In the genomic region with DNA sequence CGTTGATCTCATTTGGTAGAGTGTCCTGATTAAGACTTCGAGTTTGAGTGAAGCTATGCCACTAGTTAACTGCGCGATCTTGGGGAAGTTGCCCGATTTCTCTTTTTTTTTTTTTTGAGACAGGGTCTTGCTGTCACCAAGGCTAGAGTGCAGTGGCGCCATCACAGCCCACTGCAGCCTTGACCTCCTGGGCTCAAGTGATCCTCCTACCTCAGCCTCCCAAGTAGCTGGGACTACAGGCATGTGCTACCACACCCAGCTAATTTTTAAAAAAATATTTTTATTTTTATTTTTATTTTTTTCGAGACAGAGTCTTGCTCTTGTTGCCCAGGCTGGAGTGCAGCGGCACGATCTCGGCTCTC, we compare ENCODE assay signal across 8 cellular contexts. TPM values are rescaled to one million over a fixed set of nuclear protein-coding genes. Genes with fewer than 3 reads are reported as not detected.
DNase-seq lines count a peak whose midpoint lies in the region; ATAC-seq and TF ChIP-seq lines count a peak whose summit lies in the region.
"Not testable (repeated sequence)": the region's sequence is repeated elsewhere in the genome, so short reads cannot be mapped to it uniquely, and the experiment has no call there.

No MANE protein-coding gene starts in this region.

- H3K36me3 ChIP-seq in CD8-positive, alpha-beta memory T cell (ENCODE audit: insufficient read depth, low read length), result peaks cover 17% of the 10 kb centered on the region
- peaks cover 25% of the 10 kb centered on the region; the same call in 1 of the 2 replicates for H3K36me3 ChIP-seq in Loucy (ENCODE audit: insufficient read depth, low read length)
- H3K36me3 ChIP-seq in brain microvascular endothelial cell (replicated peaks), result peaks cover 21% of the 10 kb centered on the region
- H3K36me3 ChIP-seq in lung (ENCODE audit: control insufficient read depth in 2 of 2, insufficient read depth in 2 of 2, low read length in 2 of 2), result peaks cover 5 to 16% of the 10 kb centered on the region in 2 donors
- H3K36me3 ChIP-seq in transverse colon, result peaks cover 0 to 10% (median 5%) of the 10 kb centered on the region in 4 donors

- intact Hi-C loops in transverse colon (cut with DNase I; ENCODE audit: low total_unique reads), result loop anchor here (5.0 kb wide), 1 partner anchor 63 kb away; no protein-coding TSS in a partner anchor

- peaks cover 45% of the 10 kb centered on the region for H3K79me2 ChIP-seq in Loucy (ENCODE audit: insufficient read depth, low read length)

- peak overlapping the region; percentile 83 to 97 (median 89) for H3K4me3 Mint-ChIP-seq in CD8-positive, alpha-beta memory T cell
- peak overlapping the region; percentile 78 for H3K4me3 Mint-ChIP-seq in activated CD4-positive, alpha-beta T cell treated with anti-CD3 and anti-CD28 coated beads, Interleukin-2, amount 10 ng/mL, durations not matched to agents 7 days and 5 days
- H3K4me3 Mint-ChIP-seq in progenitor cell of endocrine pancreas (ENCODE audit: low read depth), result peak overlapping the region; percentile 93

- H3K36me3 Mint-ChIP-seq in CD8-positive, alpha-beta memory T cell, result peaks cover 0 to 48% (median 8%) of the 10 kb centered on the region in 3 donors
- H3K36me3 Mint-ChIP-seq in activated CD4-positive, alpha-beta T cell treated with anti-CD3 and anti-CD28 coated beads, Interleukin-2, amount 10 ng/mL, durations not matched to agents 7 days and 5 days (ENCODE audit: low read depth), result peaks cover 46% of the 10 kb centered on the region
- H3K36me3 Mint-ChIP-seq in progenitor cell of endocrine pancreas (ENCODE audit: insufficient read depth), result peaks cover 23% of the 10 kb centered on the region

- H3K27me3 ChIP-seq in CD8-positive, alpha-beta memory T cell (ENCODE audit: insufficient read depth, low read length, poor library complexity, severe bottlenecking); Loucy (ENCODE audit: insufficient read depth, low read length, poor library complexity, severe bottlenecking); brain microvascular endothelial cell (replicated peaks); lung (ENCODE audit: control insufficient read depth, insufficient read depth); transverse colon: not testable (repeated sequence)

- not testable (repeated sequence) for ATAC-seq in lung (ENCODE audit: insufficient read depth, low FRiP score)

- peak overlapping the region; percentile 92; the same call in 1 of the 2 replicates for H2AFZ ChIP-seq in Loucy (ENCODE audit: low read length)

- in situ Hi-C loops in brain microvascular endothelial cell (cut with HindIII; ENCODE audit: low pct_ligation_motif_present, low sequenced_read_pairs); transverse colon (cut with MboI; ENCODE audit: low pct_ligation_motif_present in 1 of 4, low pct_unique_long_range_greater_than_20kb in 1 of 4, low sequenced_read_pairs in 3 of 4): not testable (repeated sequence)

- peak overlapping the region; percentile 96 for H3K4me3 ChIP-seq in CD8-positive, alpha-beta memory T cell (ENCODE audit: low read length)
- peak overlapping the region; percentile 94 for H3K4me3 ChIP-seq in Loucy (ENCODE audit: low read length, poor library complexity, severe bottlenecking)
- H3K4me3 ChIP-seq in brain microvascular endothelial cell (ENCODE audit: low read depth, low read length), result peak overlapping the region; percentile 84
- H3K4me3 ChIP-seq in fibroblast of pulmonary artery (replicated peaks; ENCODE audit: low read depth, low read length), result peak overlapping the region; percentile 83
- H3K4me3 ChIP-seq in lung, result peak overlapping the region; percentile 64
- peak overlapping the region in 3 of 4 donors; percentile 58 to 81 (median 77) for H3K4me3 ChIP-seq in transverse colon

- H3F3A ChIP-seq in Loucy (ENCODE audit: low read depth), result not testable (repeated sequence)

- not testable (repeated sequence) for H3K9me2 ChIP-seq in Loucy (replicated peaks; ENCODE audit: low read depth, low read length)

- H3K9ac ChIP-seq in Loucy (ENCODE audit: low read depth, low read length, poor library complexity, severe bottlenecking), result peak overlapping the region; percentile 85

- peak overlapping the region; percentile 98 for H3K4me2 ChIP-seq in Loucy (ENCODE audit: low read depth, low read length, poor library complexity, severe bottlenecking)

- not testable (repeated sequence) for H3K9me3 Mint-ChIP-seq in CD8-positive, alpha-beta memory T cell; activated CD4-positive, alpha-beta T cell treated with anti-CD3 and anti-CD28 coated beads, Interleukin-2, amount 10 ng/mL, durations not matched to agents 7 days and 5 days; progenitor cell of endocrine pancreas (ENCODE audit: low read depth)

- H3K4me1 Mint-ChIP-seq in CD8-positive, alpha-beta memory T cell, result peaks cover 34 to 47% (median 46%) of the 10 kb centered on the region in 3 donors
- H3K4me1 Mint-ChIP-seq in activated CD4-positive, alpha-beta T cell treated with anti-CD3 and anti-CD28 coated beads, Interleukin-2, amount 10 ng/mL, durations not matched to agents 7 days and 5 days, result peaks cover 54% of the 10 kb centered on the region
- peaks cover 22% of the 10 kb centered on the region for H3K4me1 Mint-ChIP-seq in progenitor cell of endocrine pancreas (ENCODE audit: low read depth)

- POLR2A ChIA-PET in CD8-positive, alpha-beta memory T cell (lab: Charles Lee), result interaction anchor here (0.8 to 3.6 kb wide), 5 partner anchors 22 to 234 kb away, joined by 3 to 46 read pairs (median 22); partner anchors contain the start of genes C12orf57, CDCA3, RNU7-1 and USP5
- POLR2A ChIA-PET in activated CD4-positive, alpha-beta T cell treated with anti-CD3 and anti-CD28 coated beads, Interleukin-2, amount 10 ng/mL, durations not matched to agents 7 days and 5 days (lab: Charles Lee), result not testable (repeated sequence)

- peaks cover 33% of the 10 kb centered on the region for H3K4me1 ChIP-seq in CD8-positive, alpha-beta memory T cell (ENCODE audit: insufficient read depth, low read length)
- H3K4me1 ChIP-seq in Loucy (ENCODE audit: insufficient read depth, low read length, poor library complexity, severe bottlenecking), result peaks cover 36% of the 10 kb centered on the region
- peaks cover 0 to 12% of the 10 kb centered on the region in 2 donors for H3K4me1 ChIP-seq in lung (ENCODE audit: control insufficient read depth in 2 of 2, insufficient read depth in 2 of 2, low read length in 2 of 2)
- H3K4me1 ChIP-seq in transverse colon, result peaks cover 17 to 42% (median 35%) of the 10 kb centered on the region in 4 donors

- DNase-seq in CD8-positive, alpha-beta memory T cell; activated CD4-positive, alpha-beta T cell treated with anti-CD3 and anti-CD28 coated beads, Interleukin-2, amount 10 ng/mL, durations not matched to agents 7 days and 5 days; brain microvascular endothelial cell; fibroblast of pulmonary artery (ENCODE audit: low read depth); lung (ENCODE audit: low spot score); progenitor cell of endocrine pancreas (ENCODE audit: low spot score, unreplicated experiment); transverse colon: not testable (repeated sequence)

- not testable (repeated sequence) for TF ChIP-seq EP300 in transverse colon (IDR thresholded peaks at IDR 0.05; ENCODE audit: low read depth)

- CTCF ChIA-PET in CD8-positive, alpha-beta memory T cell (lab: Charles Lee), result interaction anchor here (0.8 to 11.0 kb wide), 6 partner anchors 16 to 236 kb away, joined by 4 to 135 read pairs (median 39); partner anchors contain the start of genes C1RL, CDCA3, P3H3 and USP5
- CTCF ChIA-PET in activated CD4-positive, alpha-beta T cell treated with anti-CD3 and anti-CD28 coated beads, Interleukin-2, amount 10 ng/mL, durations not matched to agents 7 days and 5 days (lab: Charles Lee), result interaction anchor here (0.7 to 5.0 kb wide), 12 partner anchors 10 to 1173 kb away, joined by 3 to 42 read pairs (median 12); partner anchors contain the start of gene MLF2

- H3K27ac ChIP-seq in CD8-positive, alpha-beta memory T cell (ENCODE audit: low read depth, low read length), result peak overlapping the region; percentile 90
- H3K27ac ChIP-seq in brain microvascular endothelial cell, result not testable (repeated sequence)
- H3K27ac ChIP-seq in lung (ENCODE audit: low read depth in 1 of 2, low read length in 1 of 2) (peak overlapping the region in 1 of 2 donors; percentile 92), transverse colon (peak overlapping the region; percentile 89 to 99 (median 92))

- not testable (repeated sequence) for TF ChIP-seq CTCF in Loucy (conservative IDR thresholded peaks at IDR 0.05; ENCODE audit: low read length); brain microvascular endothelial cell (IDR thresholded peaks at IDR 0.05; ENCODE audit: low read depth, low read length, missing control alignments); fibroblast of pulmonary artery (IDR thresholded peaks at IDR 0.05; ENCODE audit: low read length, missing control alignments); lung (IDR thresholded peaks at IDR 0.05; ENCODE audit: control extremely low read depth, extremely low read depth); progenitor cell of endocrine pancreas (IDR thresholded peaks at IDR 0.05; ENCODE audit: unreplicated experiment); transverse colon (IDR thresholded peaks at IDR 0.05)

- 39 to 43% methylated on average over 10 of the region's 10 CpGs for WGBS in lung, 2 donors
- 45 to 46% methylated on average over 9 to 10 of the region's 10 CpGs for WGBS in transverse colon (ENCODE audit: low coverage in 1 of 2), 2 donors

- peaks cover 40% of the 10 kb centered on the region for H4K20me1 ChIP-seq in Loucy (ENCODE audit: insufficient read depth, low read length, poor library complexity, severe bottlenecking)

- not testable (repeated sequence) for H3K27me3 Mint-ChIP-seq in CD8-positive, alpha-beta memory T cell; activated CD4-positive, alpha-beta T cell treated with anti-CD3 and anti-CD28 coated beads, Interleukin-2, amount 10 ng/mL, durations not matched to agents 7 days and 5 days; progenitor cell of endocrine pancreas

- not testable (repeated sequence) for TF ChIP-seq POLR2A in transverse colon (IDR thresholded peaks at IDR 0.05)

- not testable (repeated sequence) for H3K9me3 ChIP-seq in CD8-positive, alpha-beta memory T cell (ENCODE audit: low read length); Loucy (ENCODE audit: insufficient read depth, low read depth, low read length); lung (ENCODE audit: control insufficient read depth in 2 of 2, insufficient read depth in 1 of 2, low read length in 1 of 2); transverse colon

- H3K27ac Mint-ChIP-seq in CD8-positive, alpha-beta memory T cell, result peak overlapping the region in 7 of 8 donors; percentile 85 to 93 (median 91)
- H3K27ac Mint-ChIP-seq in activated CD4-positive, alpha-beta T cell treated with anti-CD3 and anti-CD28 coated beads, Interleukin-2, amount 10 ng/mL, durations not matched to agents 7 days and 5 days, result peak overlapping the region; percentile 85
- peak overlapping the region; percentile 95 for H3K27ac Mint-ChIP-seq in progenitor cell of endocrine pancreas

RNA-seq across cellular contexts. Expression of gene SPSB2, which starts 0.9 kb away (rescaled TPM):
- 1 to 10 TPM; 7.7 to 8.1 TPM for total RNA-seq in CD8-positive, alpha-beta memory T cell
- polyA plus RNA-seq in CD8-positive, alpha-beta memory T cell, result 11.4 TPM
- 10 to 100 TPM; 15.4 to 17.3 TPM for total RNA-seq in activated CD4-positive, alpha-beta T cell treated with anti-CD3 and anti-CD28 coated beads, Interleukin-2, amount 10 ng/mL, durations not matched to agents 7 days and 5 days
- total RNA-seq in lung, result 10 to 100 TPM; 25.3 to 37.5 TPM
- 10 to 100 TPM; 21.0 to 39.8 TPM for polyA plus RNA-seq in lung
- 11.7 and 15.7 TPM in 2 replicates for total RNA-seq in progenitor cell of endocrine pancreas
- total RNA-seq in transverse colon, result 10 to 100 TPM in 2 of 4 donors, 1 to 10 TPM in 2; 4.5 to 21.0 (median 8.2) TPM

RNA-seq across cellular contexts. Expression of gene TPI1, which starts 6.7 kb away (rescaled TPM):
- total RNA-seq in CD8-positive, alpha-beta memory T cell, result 1,000 to 10,000 TPM; 1,331 to 1,374 TPM
- polyA plus RNA-seq in CD8-positive, alpha-beta memory T cell, result 613 TPM
- total RNA-seq in activated CD4-positive, alpha-beta T cell treated with anti-CD3 and anti-CD28 coated beads, Interleukin-2, amount 10 ng/mL, durations not matched to agents 7 days and 5 days, result 1,000 to 10,000 TPM in 1 of 2 experiments, 100 to 1,000 TPM in 1; 918 to 1,035 TPM
- total RNA-seq in lung (100 to 1,000 TPM; 256 to 507 TPM), progenitor cell of endocrine pancreas (498 and 505 TPM in 2 replicates), transverse colon (100 to 1,000 TPM; 360 to 671 (median 400) TPM)
- polyA plus RNA-seq in lung, result 1,000 to 10,000 TPM in 1 of 2 donors, 100 to 1,000 TPM in 1; 362 to 1,097 TPM

RNA-seq across cellular contexts. Expression of gene USP5, which starts 22.0 kb away (rescaled TPM):
- 100 to 1,000 TPM; 154 TPM for total RNA-seq in CD8-positive, alpha-beta memory T cell
- 49.7 TPM for polyA plus RNA-seq in CD8-positive, alpha-beta memory T cell
- total RNA-seq in activated CD4-positive, alpha-beta T cell treated with anti-CD3 and anti-CD28 coated beads, Interleukin-2, amount 10 ng/mL, durations not matched to agents 7 days and 5 days, result 100 to 1,000 TPM; 119 to 131 TPM
- 10 to 100 TPM; 35.3 to 92.1 TPM for total RNA-seq in lung
- polyA plus RNA-seq in lung, result 10 to 100 TPM; 24.8 to 38.1 TPM
- 183 and 185 TPM in 2 replicates for total RNA-seq in progenitor cell of endocrine pancreas
- total RNA-seq in transverse colon, result 100 to 1,000 TPM in 1 of 4 donors, 10 to 100 TPM in 3; 30.5 to 171 (median 35.4) TPM

RNA-seq across cellular contexts. Expression of gene CDCA3, which starts 22.9 kb away (rescaled TPM):
- total RNA-seq in CD8-positive, alpha-beta memory T cell, result 10 to 100 TPM; 35.9 to 37.6 TPM
- 0.68 TPM for polyA plus RNA-seq in CD8-positive, alpha-beta memory T cell
- 100 to 1,000 TPM; 118 to 122 TPM for total RNA-seq in activated CD4-positive, alpha-beta T cell treated with anti-CD3 and anti-CD28 coated beads, Interleukin-2, amount 10 ng/mL, durations not matched to agents 7 days and 5 days
- total RNA-seq in lung (1 to 10 TPM; 1.3 to 3.5 TPM), progenitor cell of endocrine pancreas (36.1 and 40.6 TPM in 2 replicates), transverse colon (1 to 10 TPM in 3 of 4 donors, not detected in 1; 3.0 to 8.8 (median 3.3) TPM)
- polyA plus RNA-seq in lung, result 1 to 10 TPM; 2.2 to 4.1 TPM

RNA-seq across cellular contexts. Expression of gene LRRC23, which starts 30.6 kb away (rescaled TPM):
- 1 to 10 TPM; 4.9 to 5.0 TPM for total RNA-seq in CD8-positive, alpha-beta memory T cell
- 5.0 TPM for polyA plus RNA-seq in CD8-positive, alpha-beta memory T cell
- total RNA-seq in activated CD4-positive, alpha-beta T cell treated with anti-CD3 and anti-CD28 coated beads, Interleukin-2, amount 10 ng/mL, durations not matched to agents 7 days and 5 days, result 1 to 10 TPM; 4.4 to 5.2 TPM
- total RNA-seq in lung, result 10 to 100 TPM; 48.7 to 61.0 TPM
- polyA plus RNA-seq in lung, result 10 to 100 TPM; 29.6 to 35.5 TPM
- 20.7 and 21.5 TPM in 2 replicates for total RNA-seq in progenitor cell of endocrine pancreas
- total RNA-seq in transverse colon, result 10 to 100 TPM in 1 of 4 donors, 1 to 10 TPM in 1, under 1 TPM in 1, not detected in 1; 0.60 to 11.3 (median 5.9) TPM
